Comparison of ENCODE assay signal across 2 cellular contexts in genomic region chr9:42071026-42071425, GRCh38. TPM values are rescaled to one million over a fixed set of nuclear protein-coding genes. Genes with fewer than 3 reads are reported as not detected.
"Had no signal": no experiment of that assay in that cellular context is flagged by ENCODE, and none has a peak within 500 bp of the region (broad histone marks: within the 10 kb centered on the region; RNA-seq: fewer than 3 reads in every experiment).

No MANE protein-coding gene starts in this region.

RNA-seq across cellular contexts. Expression of gene CNTNAP3B, which starts 58.2 kb away (rescaled TPM):
- polyA plus RNA-seq: immature natural killer cell; naive thymus-derived CD4-positive, alpha-beta T cell had no signal
